In genomic region chr9:72327631-72328030, GRCh38 we compare ENCODE assay signal across 27 cellular contexts.
DNase-seq lines count a peak whose midpoint lies in the region; ATAC-seq lines count a peak whose summit lies in the region.
"Had no signal": no experiment of that assay in that cellular context is flagged by ENCODE, and none has a peak within 500 bp of the region (broad histone marks: within the 10 kb centered on the region; RNA-seq: fewer than 3 reads in every experiment).

No MANE protein-coding gene starts in this region.

- DNase-seq in activated naive CD4-positive, alpha-beta T cell treated with anti-CD3 and anti-CD28 coated beads, Interleukin-2, amount 50 U/mL, for 16 hours, result no peak
- no peak for DNase-seq in KBM-7
- DNase-seq in NCI-H345 (lab: John Stamatoyannopoulos, UW), result no peak
- no peak for DNase-seq in kidney glomerular epithelial cell (lab: John Stamatoyannopoulos, UW)
- DNase-seq: activated naive CD4-positive, alpha-beta T cell; activated T-cell treated with anti-CD3 and anti-CD28 coated beads, Interleukin-2, amount 50 U/mL, for 72 hours; body of pancreas; dermis blood vessel endothelial cell; DMS153; endodermal cell; glutamatergic neuron; Karpas-422; NCI-H1417 treated with DMSO at 0.1 percent for 48 hours; NCI-H2029 treated with DMSO at 0.1 percent for 48 hours; NCI-H526; nephron progenitor cell; ovary; Right ventricle myocardium superior; T-helper 17 cell; transverse colon had no signal

- in situ Hi-C loops in KBM-7 (cut with MboI; ENCODE audit: low pct_unique_long_range_greater_than_20kb, low sequenced_read_pairs), result no loop called here

- peak; percentile 71 for ATAC-seq in GM18868 (IDR thresholded peaks at IDR 0.05; ENCODE audit: unreplicated experiment)
- peak; percentile 64 for ATAC-seq in GM21786 (IDR thresholded peaks at IDR 0.05; ENCODE audit: unreplicated experiment)
- ATAC-seq in HG03354 (IDR thresholded peaks at IDR 0.05; ENCODE audit: poor library complexity, severe bottlenecking, unreplicated experiment), result peak; percentile 44
- ATAC-seq: activated T-cell treated with anti-CD3 and anti-CD28 coated beads, Interleukin-2, amount 50 U/mL, for 72 hours; body of pancreas; esophagus mucosa; left lobe of liver; SK-N-SH treated with all-trans-retinoic acid at 6 μM for 48 hours; stimulated activated memory B cell treated with anti-CD40 and anti-IgM and Interleukin-4, amounts not matched to agents 10 μg/mL and 1 μg/mL and 100 μg/mL, for 72 hours; T-helper 17 cell had no signal
